In the genomic region with DNA sequence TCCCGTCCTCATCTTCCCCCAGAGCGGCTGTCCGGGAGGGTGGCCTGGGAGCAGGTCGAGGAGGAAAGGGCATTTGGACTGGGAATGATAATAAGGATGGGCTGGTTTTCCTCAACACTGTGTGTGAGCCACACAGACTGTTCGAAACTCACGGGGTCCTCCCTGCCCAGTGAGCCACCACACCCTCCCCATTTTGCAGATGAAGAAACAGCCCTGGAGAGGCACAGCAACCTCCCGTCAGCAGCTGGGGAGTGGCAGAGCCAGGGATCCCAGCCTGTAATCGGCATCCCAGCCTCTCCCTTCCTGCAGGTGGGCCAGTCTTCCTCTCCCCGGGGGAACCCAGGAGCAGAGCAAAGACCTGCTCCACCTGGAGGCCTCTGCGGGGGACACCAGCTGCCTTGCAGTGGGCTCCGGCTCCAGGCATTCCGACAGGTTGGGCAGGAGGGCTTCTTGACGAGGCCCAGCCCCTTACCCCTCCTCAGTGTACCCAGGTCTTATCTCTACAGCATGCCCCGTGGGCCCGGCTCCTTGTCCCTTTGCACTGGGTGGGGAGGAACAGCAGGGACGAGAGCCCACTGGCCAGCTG, we compare ENCODE assay signal across 26 cellular contexts. TPM values are rescaled to one million over a fixed set of nuclear protein-coding genes. Genes with fewer than 3 reads are reported as not detected.
DNase-seq lines count a peak whose midpoint lies in the region; ATAC-seq and TF ChIP-seq lines count a peak whose summit lies in the region.
"Had no signal": no experiment of that assay in that cellular context is flagged by ENCODE, and none has a peak within 500 bp of the region (broad histone marks: within the 10 kb centered on the region; RNA-seq: fewer than 3 reads in every experiment).

No MANE protein-coding gene starts in this region.

- peaks cover 3 to 14% of the 10 kb centered on the region in 2 experiments; a peak in 2 of 4 replicates for H3K4me1 Mint-ChIP-seq in H9
- H3K4me1 Mint-ChIP-seq in effector memory CD8-positive, alpha-beta T cell (ENCODE audit: low read depth in 2 of 2): peaks cover 9 to 13% of the 10 kb centered on the region in 2 donors
- peaks cover 13% of the 10 kb centered on the region for H3K4me1 Mint-ChIP-seq in stimulated activated effector memory CD8-positive, alpha-beta T cell treated with anti-CD3 and anti-CD28 coated beads, Interleukin-12 subunit alpha, Interleukin-12 subunit beta, amount 100 ng/mL, for 72 hours

- H4K91ac ChIP-seq in H9 (ENCODE audit: insufficient read length, low read depth, low read length): no peak overlapping the region

- H3K23ac ChIP-seq in H9 (ENCODE audit: insufficient read length, low read depth, low read length): no peak overlapping the region

- no peak overlapping the region for H2AK5ac ChIP-seq in H9 (ENCODE audit: insufficient read length, low read length)

- H3K56ac ChIP-seq in H9 (ENCODE audit: insufficient read length, low read depth, low read length): no peak overlapping the region

- no peaks in the 10 kb centered on the region for H3K9me3 Mint-ChIP-seq in H9
- no peaks in the 10 kb centered on the region for H3K9me3 Mint-ChIP-seq in effector memory CD8-positive, alpha-beta T cell
- no peaks in the 10 kb centered on the region for H3K9me3 Mint-ChIP-seq in stimulated activated effector memory CD8-positive, alpha-beta T cell treated with anti-CD3 and anti-CD28 coated beads, Interleukin-12 subunit alpha, Interleukin-12 subunit beta, amount 100 ng/mL, for 72 hours
- H3K9me3 Mint-ChIP-seq: CD4-positive, alpha-beta memory T cell; T-cell had no signal

- no peaks in the 10 kb centered on the region for H4K20me1 ChIP-seq in H9 (ENCODE audit: control insufficient read depth, insufficient read depth, insufficient read length)

- no peaks in the 10 kb centered on the region for H3K27me3 ChIP-seq in H9 (ENCODE audit: insufficient read depth, low read length)

- TF ChIP-seq CTCF in H9 (conservative IDR thresholded peaks at IDR 0.05): peak; percentile 29; the same call in 1 of the 3 replicates

- H2BK120ac ChIP-seq in H9 (ENCODE audit: low read depth, low read length, poor library complexity, severe bottlenecking): no peak overlapping the region

- no peak overlapping the region for H3K27ac Mint-ChIP-seq in H9
- H3K27ac Mint-ChIP-seq in effector memory CD8-positive, alpha-beta T cell: no peak overlapping the region
- H3K27ac Mint-ChIP-seq in stimulated activated effector memory CD8-positive, alpha-beta T cell treated with anti-CD3 and anti-CD28 coated beads, Interleukin-12 subunit alpha, Interleukin-12 subunit beta, amount 100 ng/mL, for 72 hours: peak overlapping the region; percentile 17
- H3K27ac Mint-ChIP-seq: CD4-positive, alpha-beta memory T cell had no signal

- H3K79me1 ChIP-seq in H9 (ENCODE audit: insufficient read depth, low read depth, low read length, poor library complexity, severe bottlenecking): no peaks in the 10 kb centered on the region

- no peaks in the 10 kb centered on the region for H3K4me1 ChIP-seq in H9 (ENCODE audit: insufficient read depth, low read length)
- H3K4me1 ChIP-seq: HAP-1, SJSA1 had no signal

- H3K4me3 Mint-ChIP-seq in H9: peak overlapping the region in 1 of 2 experiments; percentile 22; a peak in 1 of 5 replicates
- peak overlapping the region; percentile 15 to 71 for H3K4me3 Mint-ChIP-seq in effector memory CD8-positive, alpha-beta T cell
- no peak overlapping the region for H3K4me3 Mint-ChIP-seq in stimulated activated effector memory CD8-positive, alpha-beta T cell treated with anti-CD3 and anti-CD28 coated beads, Interleukin-12 subunit alpha, Interleukin-12 subunit beta, amount 100 ng/mL, for 72 hours

- H3K9me3 ChIP-seq in H9 (ENCODE audit: control insufficient read depth, low read depth, low read length): no peaks in the 10 kb centered on the region
- H3K9me3 ChIP-seq: HAP-1 had no signal

- H3K4ac ChIP-seq in H9 (ENCODE audit: low read depth, low read length): no peak overlapping the region

- H4K8ac ChIP-seq in H9 (replicated peaks; ENCODE audit: insufficient read length, low read depth, low read length): no peak overlapping the region

- no peaks in the 10 kb centered on the region for H3K79me2 ChIP-seq in H9 (ENCODE audit: insufficient read depth, low read length)

- no peaks in the 10 kb centered on the region for H3K23me2 ChIP-seq in H9 (ENCODE audit: insufficient read length, low read depth, low read length, poor library complexity, severe bottlenecking)

- H3K18ac ChIP-seq in H9 (ENCODE audit: insufficient read length, low read depth, low read length): no peak overlapping the region

- no peak overlapping the region for H2BK20ac ChIP-seq in H9 (ENCODE audit: low read depth, low read length, poor library complexity, severe bottlenecking)

- no peak overlapping the region for H2AFZ ChIP-seq in H9 (ENCODE audit: low read length)
- H2AFZ ChIP-seq: PC-9 had no signal

- H2BK12ac ChIP-seq in H9 (ENCODE audit: insufficient read length, low read depth, low read length): no peak overlapping the region

- no CpG with 5 or more reads among the region's 16 CpGs for WGBS in H9 (ENCODE audit: extremely low coverage, insufficient read length, low lambda C conversion rate)

- H2BK5ac ChIP-seq in H9 (ENCODE audit: insufficient read length, low read length): no peak overlapping the region

- no peak overlapping the region for H4K5ac ChIP-seq in H9 (ENCODE audit: insufficient read length, low read depth, low read length)

- no peak for ATAC-seq in effector memory CD8-positive, alpha-beta T cell (replicated peaks)
- no peak for ATAC-seq in stimulated activated effector memory CD8-positive, alpha-beta T cell treated with anti-CD3 and anti-CD28 coated beads, Interleukin-12 subunit alpha, Interleukin-12 subunit beta, amount 100 ng/mL, for 72 hours
- no peak for ATAC-seq in GM21576 (IDR thresholded peaks at IDR 0.05; ENCODE audit: unreplicated experiment)
- ATAC-seq: T-cell had no signal

- DNase-seq in ELF-1 (ENCODE audit: low read depth, low spot score) (peak; percentile 30), H9 (peak; percentile 64), T-helper 2 cell (no peak), NCI-H128 (lab: John Stamatoyannopoulos, UW; ENCODE audit: unreplicated experiment) (no peak)
- no peak for DNase-seq in effector memory CD8-positive, alpha-beta T cell
- DNase-seq in stimulated activated effector memory CD8-positive, alpha-beta T cell treated with anti-CD3 and anti-CD28 coated beads, Interleukin-12 subunit alpha, Interleukin-12 subunit beta, amount 100 ng/mL, for 72 hours (ENCODE audit: low spot score in 2 of 2): no peak
- DNase-seq: C1 segment of cervical spinal cord; DMS 273 treated with DMSO at 0.1 percent for 48 hours; DMS79; EL; GF-D8; NCI-H1092; NCI-H1436; NCI-H1930; NCI-H446; NCI-H524 treated with DMSO at 0.1 percent for 48 hours; NK-92 treated with Interleukin-12 subunit alpha and Interleukin-12 subunit beta, amount 100 ng/mL, for 24 hours; PC-9; Right ventricle myocardium superior; RPMI8226; T-cell had no signal

- no peak overlapping the region for H3K4me2 ChIP-seq in H9 (ENCODE audit: insufficient read depth, insufficient read length, low read length)
- H3K4me2 ChIP-seq: PC-9 had no signal

- H3K9ac ChIP-seq in H9 (ENCODE audit: extremely low read depth, insufficient read length, low read length): no peak overlapping the region

- H2BK15ac ChIP-seq in H9 (ENCODE audit: low read depth, low read length): no peak overlapping the region

- no peaks in the 10 kb centered on the region for H3K36me3 Mint-ChIP-seq in H9 (ENCODE audit: insufficient read depth in 1 of 3, low read depth in 3 of 3)
- peaks cover 12% of the 10 kb centered on the region for H3K36me3 Mint-ChIP-seq in effector memory CD8-positive, alpha-beta T cell (ENCODE audit: insufficient read depth)
- H3K36me3 Mint-ChIP-seq in stimulated activated effector memory CD8-positive, alpha-beta T cell treated with anti-CD3 and anti-CD28 coated beads, Interleukin-12 subunit alpha, Interleukin-12 subunit beta, amount 100 ng/mL, for 72 hours: no peaks in the 10 kb centered on the region
- H3K36me3 Mint-ChIP-seq: CD4-positive, alpha-beta memory T cell; T-cell had no signal

- H3K27ac ChIP-seq in H9 (ENCODE audit: insufficient read length, low read depth, low read length): no peak overlapping the region
- H3K27ac ChIP-seq: HL-60, PC-9, SJSA1 had no signal

- H3K14ac ChIP-seq in H9 (ENCODE audit: insufficient read depth, low read length): no peak overlapping the region; the same call in 1 of the 2 replicates

- no peaks in the 10 kb centered on the region; the same call in 1 of the 2 replicates for H3K27me3 Mint-ChIP-seq in H9 (ENCODE audit: low read depth)
- H3K27me3 Mint-ChIP-seq in effector memory CD8-positive, alpha-beta T cell: peaks cover 22 to 96% of the 10 kb centered on the region in 2 donors

- no peak overlapping the region for H3T11ph ChIP-seq in H9 (ENCODE audit: low read length)

RNA-seq across cellular contexts. Expression of gene ENGASE, which starts 23.8 kb away (rescaled TPM):
- total RNA-seq in H9 (2021): 20.6 and 21.1 TPM in 2 replicates

Comparison
In these comparisons a context has a peak if more than half of its experiments do, and no peak if none do; other contexts are left out.
1. DNase-seq: peak in ELF-1 (single experiment) and H9 (single experiment); none in effector memory CD8-positive, alpha-beta T cell (0 of 3), stimulated activated effector memory CD8-positive, alpha-beta T cell treated with anti-CD3 and anti-CD28 coated beads, Interleukin-12 subunit alpha, Interleukin-12 subunit beta, amount 100 ng/mL, for 72 hours (0 of 2), T-helper 2 cell (0 of 5) and NCI-H128 (single experiment).